17 cellular contexts compared by ENCODE assay signal in the genomic region with DNA sequence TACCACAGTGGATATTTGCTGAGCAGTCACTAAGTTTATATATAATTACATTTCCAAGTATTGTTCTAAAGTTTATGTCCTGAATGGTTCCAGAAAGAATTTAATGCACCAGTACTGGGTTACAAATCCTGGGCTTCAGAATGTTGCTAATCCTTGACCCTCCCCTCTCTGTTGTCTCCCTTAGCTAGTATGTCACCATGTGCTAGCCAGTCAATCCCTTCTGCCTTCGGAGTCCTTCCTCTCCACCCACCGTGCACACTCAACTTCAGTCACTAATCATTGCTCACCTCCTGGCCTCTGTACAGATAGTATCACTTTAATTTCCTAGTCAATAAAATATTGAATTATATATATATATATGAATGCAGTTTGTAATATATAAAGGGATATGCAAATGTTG. TPM values are rescaled to one million over a fixed set of nuclear protein-coding genes. Genes with fewer than 3 reads are reported as not detected.
DNase-seq lines count a peak whose midpoint lies in the region; ATAC-seq and TF ChIP-seq lines count a peak whose summit lies in the region.
"Had no signal": no experiment of that assay in that cellular context is flagged by ENCODE, and none has a peak within 500 bp of the region (broad histone marks: within the 10 kb centered on the region; RNA-seq: fewer than 3 reads in every experiment).

No MANE protein-coding gene starts in this region.

- intact Hi-C loops in Right ventricle myocardium superior (cut with DNase I) (no loop called here), cardiac septum (cut with DNase I) (no loop called here), dorsolateral prefrontal cortex (cut with DNase I) (loop anchor here (10.0 kb wide), 2 partner anchors 225 to 575 kb away; partner anchors contain the start of genes DHRS12 (in 1 of the 2) and INTS6 (in 1 of the 2)), thyroid gland (cut with DNase I) (no loop called here)

- H3K27me3 ChIP-seq in dorsolateral prefrontal cortex (no peaks in the 10 kb centered on the region), thyroid gland (no peaks in the 10 kb centered on the region)

- TF ChIP-seq POLR2A in thyroid gland (IDR thresholded peaks at IDR 0.05) = no peak

- WGBS in thyroid gland, 2 donors = 53 to 61% methylated on average over 2 of the region's 2 CpGs

- TF ChIP-seq CTCF in dorsolateral prefrontal cortex (IDR thresholded peaks at IDR 0.05 in 54 of 56, conservative IDR thresholded peaks at IDR 0.05 in 2 of 56; ENCODE audit: low read depth in 1 of 56, partially characterized antibody in 56 of 56) (no peak), thyroid gland (IDR thresholded peaks at IDR 0.05) (no peak)

- H3K9me3 ChIP-seq in thyroid gland = no peaks in the 10 kb centered on the region
- H3K9me3 ChIP-seq: BLaER1, MG63 had no signal

- H3K36me3 ChIP-seq in thyroid gland = no peaks in the 10 kb centered on the region
- H3K36me3 ChIP-seq: BLaER1, MG63 had no signal

- peak; percentile 53 for ATAC-seq in Right ventricle myocardium superior (ENCODE audit: poor library complexity)

- H3K4me3 ChIP-seq in dorsolateral prefrontal cortex = peak overlapping the region in 15 of 59 donors; percentile 10 to 57 (median 47)
- no peak overlapping the region for H3K4me3 ChIP-seq in thyroid gland (replicated peaks in 1 of 3)
- H3K4me3 ChIP-seq: BLaER1, MG63 had no signal

- DNase-seq in Right ventricle myocardium superior (no peak), cardiac septum (ENCODE audit: low spot score) (no peak), dorsolateral prefrontal cortex (no peak), medulla oblongata (ENCODE audit: extremely low spot score) (peak; percentile 31), thyroid gland (no peak), SHP77 (lab: John Stamatoyannopoulos, UW) (no peak)
- DNase-seq in stimulated activated CD4-positive, alpha-beta T cell treated with anti-CD3 and anti-CD28 coated beads, Interleukin-1b, Interleukin-23, amount 100 ng/mL, for 48 hours = no peak
- DNase-seq in activated CD4-positive, alpha-beta T cell treated with anti-CD3 and anti-CD28 coated beads, Interleukin-2, amount 50 U/mL, for 1 hour = no peak
- DNase-seq: DMS 273 treated with DMSO at 0.1 percent for 48 hours, NCI-H1105 treated with DMSO at 0.1 percent for 48 hours, NCI-H187, NCI-H446, NCI-H748 treated with DMSO at 0.1 percent for 48 hours had no signal

- peaks cover 29 to 36% of the 10 kb centered on the region in 2 donors for H3K4me1 ChIP-seq in thyroid gland

- peak overlapping the region in 45 of 59 donors; percentile 3 to 100 (median 79) for H3K27ac ChIP-seq in dorsolateral prefrontal cortex
- H3K27ac ChIP-seq in thyroid gland = peak overlapping the region in 2 of 3 donors; percentile 55 to 70
- H3K27ac ChIP-seq: 22Rv1, BLaER1, KMS-11 had no signal

RNA-seq across cellular contexts. Expression of gene FAM124A, which starts 7.5 kb away (rescaled TPM):
- total RNA-seq in Right ventricle myocardium superior (12.2 TPM), cardiac septum (4.6 TPM), dorsolateral prefrontal cortex (100 to 1,000 TPM in 1 of 120 experiments, 10 to 100 TPM in 119; 15.1 to 107 (median 29.8) TPM), thyroid gland (10 to 100 TPM in 1 of 4 donors, 1 to 10 TPM in 3; 9.1 to 11.4 (median 9.4) TPM)

Comparison
In these comparisons a context has a peak if more than half of its experiments do, and no peak if none do; other contexts are left out.
1. intact Hi-C loops: an anchor here in dorsolateral prefrontal cortex (10.0 kb wide); none called in Right ventricle myocardium superior, cardiac septum and thyroid gland.